19 cellular contexts compared by ENCODE assay signal in the genomic region with DNA sequence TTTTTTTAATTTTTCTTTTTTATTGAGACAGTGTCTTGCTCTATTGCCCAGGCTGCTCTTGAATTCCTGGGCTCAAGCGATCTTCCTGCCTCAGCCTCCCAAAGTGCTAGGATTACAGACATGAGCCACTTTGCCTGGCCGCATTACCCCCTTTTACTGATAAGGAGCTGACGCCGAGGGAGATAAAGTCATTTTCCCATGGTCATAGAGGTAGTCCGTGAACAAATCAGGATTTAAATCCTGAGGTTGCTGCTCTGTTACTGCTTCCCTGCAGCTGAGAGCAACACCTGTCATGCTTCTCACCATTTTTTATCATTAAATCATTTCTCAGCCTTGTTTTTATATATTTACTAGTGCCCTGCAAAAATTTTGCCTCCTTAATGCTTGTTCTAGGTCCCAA. TPM values are rescaled to one million over a fixed set of nuclear protein-coding genes. Genes with fewer than 3 reads are reported as not detected.
DNase-seq lines count a peak whose midpoint lies in the region; ATAC-seq and TF ChIP-seq lines count a peak whose summit lies in the region.
"Had no signal": no experiment of that assay in that cellular context is flagged by ENCODE, and none has a peak within 500 bp of the region (broad histone marks: within the 10 kb centered on the region; RNA-seq: fewer than 3 reads in every experiment).

No MANE protein-coding gene starts in this region.

- no peak overlapping the region for H3K4me3 Mint-ChIP-seq in CD14-positive monocyte
- no peak overlapping the region for H3K4me3 Mint-ChIP-seq in CD4-positive, alpha-beta T cell
- H3K4me3 Mint-ChIP-seq: GM23338 had no signal

- peak overlapping the region; percentile 76 to 97 (median 88) for H3K27ac Mint-ChIP-seq in CD14-positive monocyte
- no peak overlapping the region for H3K27ac Mint-ChIP-seq in CD4-positive, alpha-beta T cell
- H3K27ac Mint-ChIP-seq: GM23338 had no signal

- TF ChIP-seq EP300 in esophagus muscularis mucosa (IDR thresholded peaks at IDR 0.05) = no peak

- no peak overlapping the region for H3K4me3 ChIP-seq in HL-60 (replicated peaks; ENCODE audit: insufficient read depth, low read length)
- no peak overlapping the region for H3K4me3 ChIP-seq in esophagus muscularis mucosa
- H3K4me3 ChIP-seq in neutrophil (ENCODE audit: low read depth in 1 of 2, low read length in 1 of 2) = peak overlapping the region in 1 of 2 experiments; percentile 42
- H3K4me3 ChIP-seq: GM23338 had no signal

- peaks cover 9 to 23% (median 14%) of the 10 kb centered on the region in 7 donors for H3K9me3 Mint-ChIP-seq in CD14-positive monocyte
- peaks cover 26% of the 10 kb centered on the region for H3K9me3 Mint-ChIP-seq in CD4-positive, alpha-beta T cell

- CTCF ChIA-PET in CD4-positive, alpha-beta T cell (lab: Charles Lee) = no interaction called here

- H3K36me3 Mint-ChIP-seq in CD14-positive monocyte = peaks cover 8 to 18% of the 10 kb centered on the region in 2 donors
- H3K36me3 Mint-ChIP-seq in CD4-positive, alpha-beta T cell (ENCODE audit: low read depth) = peaks cover 32% of the 10 kb centered on the region

- H3K27me3 ChIP-seq in HL-60 (ENCODE audit: insufficient read depth, poor library complexity, severe bottlenecking) (no peaks in the 10 kb centered on the region), esophagus muscularis mucosa (no peaks in the 10 kb centered on the region), neutrophil (no peaks in the 10 kb centered on the region)
- no peaks in the 10 kb centered on the region for H3K27me3 ChIP-seq in CD4-positive, alpha-beta T cell (ENCODE audit: control insufficient read depth, insufficient read depth, low read length)

- DNase-seq in CD14-positive monocyte (ENCODE audit: low spot score) = no peak
- no peak for DNase-seq in HL-60 (ENCODE audit: low read depth in 1 of 2, low spot score in 1 of 2)
- DNase-seq in esophagus muscularis mucosa (ENCODE audit: extremely low spot score) = peak; percentile 64
- DNase-seq in CD4-positive, alpha-beta T cell = no peak
- DNase-seq in DMS 273 treated with DMSO at 0.1 percent for 48 hours (lab: John Stamatoyannopoulos, UW) = no peak
- DNase-seq: ACHN, COR-L47, HCEC 1CT, MM.1S, NCI-H1092, NCI-H146, NCI-H2081, NCI-H446 treated with DMSO at 0.1 percent for 48 hours had no signal

- TF ChIP-seq CTCF in CD14-positive monocyte (IDR thresholded peaks at IDR 0.05) (no peak), HL-60 (IDR thresholded peaks at IDR 0.05; ENCODE audit: insufficient read depth, low read length) (no peak), esophagus muscularis mucosa (IDR thresholded peaks at IDR 0.05) (no peak), neutrophil (IDR thresholded peaks at IDR 0.05) (no peak)
- no peak for TF ChIP-seq CTCF in CD4-positive, alpha-beta T cell (IDR thresholded peaks at IDR 0.05)

- peaks cover 0 to 3% (median 0%) of the 10 kb centered on the region in 3 donors for H3K27me3 Mint-ChIP-seq in CD14-positive monocyte (ENCODE audit: low read depth in 3 of 3)
- H3K27me3 Mint-ChIP-seq in CD4-positive, alpha-beta T cell = no peaks in the 10 kb centered on the region

- H3K36me3 ChIP-seq in esophagus muscularis mucosa = no peaks in the 10 kb centered on the region
- no peaks in the 10 kb centered on the region for H3K36me3 ChIP-seq in neutrophil

- H3K4me1 ChIP-seq in esophagus muscularis mucosa (peaks cover 0 to 19% (median 16%) of the 10 kb centered on the region in 4 donors), neutrophil (ENCODE audit: control insufficient read depth in 1 of 2, insufficient read depth in 1 of 2, low read depth in 1 of 2, low read length in 1 of 2) (peaks cover 30 to 36% of the 10 kb centered on the region in 2 experiments)

- no peak for ATAC-seq in CD4-positive, alpha-beta T cell (ENCODE audit: poor library complexity)
- ATAC-seq in GM18858 (IDR thresholded peaks at IDR 0.05; ENCODE audit: unreplicated experiment) = no peak
- ATAC-seq: GM23338, SK-N-SH treated with all-trans-retinoic acid at 6 μM for 48 hours had no signal

- WGBS in esophagus muscularis mucosa = 72% methylated on average over 5 of the region's 5 CpGs

- peak overlapping the region; percentile 70 for H3K27ac ChIP-seq in HL-60 (replicated peaks)
- H3K27ac ChIP-seq in esophagus muscularis mucosa (replicated peaks in 1 of 4) = peak overlapping the region in 2 of 4 donors; percentile 1 to 20
- H3K27ac ChIP-seq in neutrophil = peak overlapping the region; percentile 86
- H3K27ac ChIP-seq in CD4-positive, alpha-beta T cell (ENCODE audit: low read depth, low read length) = no peak overlapping the region

- POLR2A ChIA-PET in CD4-positive, alpha-beta T cell (lab: Charles Lee) = no interaction called here

- peaks cover 53% of the 10 kb centered on the region for H3K4me1 Mint-ChIP-seq in CD14-positive monocyte
- peaks cover 25% of the 10 kb centered on the region for H3K4me1 Mint-ChIP-seq in CD4-positive, alpha-beta T cell (ENCODE audit: low read depth)
- H3K4me1 Mint-ChIP-seq: GM23338 had no signal

- intact Hi-C loops in CD14-positive monocyte (cut with micrococcal nuclease) (loop anchor here in 1 of 2 donors (10.0 kb wide), 1 partner anchor 74 kb away; no protein-coding TSS in a partner anchor), esophagus muscularis mucosa (cut with DNase I) (no loop called here)
- intact Hi-C loops in CD4-positive, alpha-beta T cell (cut with DNase I, micrococcal nuclease) = no loop called here

- no peak for TF ChIP-seq POLR2A in esophagus muscularis mucosa (IDR thresholded peaks at IDR 0.05; ENCODE audit: low read depth)

- peaks cover 0 to 10% (median 6%) of the 10 kb centered on the region in 4 donors for H3K9me3 ChIP-seq in esophagus muscularis mucosa
- no peaks in the 10 kb centered on the region for H3K9me3 ChIP-seq in neutrophil
- H3K9me3 ChIP-seq in CD4-positive, alpha-beta T cell (ENCODE audit: control insufficient read depth, low read length) = peaks cover 19% of the 10 kb centered on the region

RNA-seq across cellular contexts. Expression of a gene that starts 7.4 kb away (rescaled TPM):
- 1 to 10 TPM; 1.9 to 4.1 TPM for polyA plus RNA-seq in CD14-positive monocyte
- total RNA-seq in esophagus muscularis mucosa = 1 to 10 TPM in 3 of 4 donors, under 1 TPM in 1; 0.83 to 4.2 (median 1.2) TPM
- 1 to 10 TPM; 2.4 to 2.7 TPM for total RNA-seq in CD4-positive, alpha-beta T cell
- total RNA-seq: GM23338, LHCN-M2, RPMI7951 had no signal
- polyA plus RNA-seq: GM23338 had no signal
